ENCODE assay signal across 21 cellular contexts in the genomic region with DNA sequence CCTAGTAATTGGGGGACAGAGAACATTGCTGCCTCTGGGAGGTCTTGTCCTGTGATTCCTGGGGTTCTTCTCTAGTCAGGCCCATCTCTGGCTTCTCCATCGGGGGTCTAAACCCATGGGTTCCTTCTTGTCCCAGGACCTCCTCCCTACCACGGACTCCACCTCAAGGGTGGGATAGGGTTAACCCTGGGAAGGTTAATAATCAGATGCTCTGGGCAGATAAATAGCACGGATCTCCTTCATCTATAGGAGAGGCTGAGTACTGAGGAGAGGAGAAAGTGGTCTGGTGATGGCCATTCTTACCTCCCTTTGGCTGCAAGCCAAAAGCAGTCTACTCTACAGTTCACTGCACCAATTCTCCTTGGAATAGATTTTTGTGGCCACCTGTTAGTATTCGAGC. TPM values are rescaled to one million over a fixed set of nuclear protein-coding genes. Genes with fewer than 3 reads are reported as not detected.
"Had no signal": no experiment of that assay in that cellular context is flagged by ENCODE, and none has a peak within 500 bp of the region (broad histone marks: within the 10 kb centered on the region; RNA-seq: fewer than 3 reads in every experiment).

No MANE protein-coding gene starts in this region.

- H3K36me3 ChIP-seq: gastrocnemius medialis, heart right ventricle had no signal

- H3K27me3 ChIP-seq: gastrocnemius medialis, heart right ventricle had no signal

- H3K4me1 ChIP-seq: gastrocnemius medialis had no signal

- H3K27ac ChIP-seq: gastrocnemius medialis had no signal

- DNase-seq: effector memory CD4-positive, alpha-beta T cell; gastrocnemius medialis; hypothalamus; kidney glomerular epithelial cell; mammary epithelial cell; mucosa of descending colon; naive thymus-derived CD8-positive, alpha-beta T cell; posterior cingulate gyrus; small intestine; stimulated activated CD4-positive, alpha-beta T cell treated with anti-CD3 and anti-CD28 coated beads, Interleukin-12 subunit alpha, Interleukin-12 subunit beta, amount 100 ng/mL, for 4 hours; stimulated activated naive CD4-positive, alpha-beta T cell; trophoblast cell had no signal

- H3K4me3 ChIP-seq: gastrocnemius medialis, heart right ventricle, mucosa of descending colon had no signal

- H3K9me3 ChIP-seq: gastrocnemius medialis, mucosa of descending colon had no signal

- ATAC-seq: esophagus mucosa; gastrocnemius medialis; mucosa of descending colon; naive thymus-derived CD8-positive, alpha-beta T cell had no signal

RNA-seq across cellular contexts. Expression of gene HEPHL1, which starts 10.5 kb away (rescaled TPM):
- total RNA-seq: gastrocnemius medialis; heart right ventricle; liver; mesenteric fat pad; naive thymus-derived CD8-positive, alpha-beta T cell; neural crest cell; osteocyte; pulmonary artery endothelial cell; right cardiac atrium; urinary bladder had no signal
- polyA plus RNA-seq: heart right ventricle; naive thymus-derived CD8-positive, alpha-beta T cell; right cardiac atrium; small intestine; urinary bladder had no signal
